Comparison of ENCODE assay signal across 8 cellular contexts in genomic region chr15:74240002-74240568, GRCh38. TPM values are rescaled to one million over a fixed set of nuclear protein-coding genes. Genes with fewer than 3 reads are reported as not detected.
A peak's percentile ranks its signal among the peaks of the same experiment; 100 is the strongest.
DNase-seq lines count a peak whose midpoint lies in the region; ATAC-seq and TF ChIP-seq lines count a peak whose summit lies in the region.

No MANE protein-coding gene starts in this region.

- peaks cover 4% of the 10 kb centered on the region; the same call in 1 of the 2 replicates for H3K4me1 ChIP-seq in H9 (ENCODE audit: insufficient read depth, low read length)

- H3K9me3 ChIP-seq in H9 (ENCODE audit: control insufficient read depth, low read depth, low read length) (no peaks in the 10 kb centered on the region), T-helper 17 cell (ENCODE audit: control insufficient read depth, low read length, poor library complexity, severe bottlenecking) (no peaks in the 10 kb centered on the region)

- WGBS in H9 (ENCODE audit: extremely low coverage, insufficient read length, low lambda C conversion rate), result no CpG with 5 or more reads among the region's 5 CpGs

- H2BK120ac ChIP-seq in H9 (ENCODE audit: low read depth, low read length, poor library complexity, severe bottlenecking), result no peak overlapping the region

- H3K4ac ChIP-seq in H9 (ENCODE audit: low read depth, low read length), result no peak overlapping the region

- H3K18ac ChIP-seq in H9 (ENCODE audit: insufficient read length, low read depth, low read length), result no peak overlapping the region

- H3K79me1 ChIP-seq in H9 (ENCODE audit: insufficient read depth, low read depth, low read length, poor library complexity, severe bottlenecking), result no peaks in the 10 kb centered on the region

- H2BK5ac ChIP-seq in H9 (ENCODE audit: insufficient read length, low read length), result no peak overlapping the region

- H2BK15ac ChIP-seq in H9 (ENCODE audit: low read depth, low read length), result no peak overlapping the region

- no peaks in the 10 kb centered on the region for H3K9me3 Mint-ChIP-seq in H9

- no peak overlapping the region for H4K91ac ChIP-seq in H9 (ENCODE audit: insufficient read length, low read depth, low read length)

- no peaks in the 10 kb centered on the region; the same call in 1 of the 2 replicates for H3K27me3 ChIP-seq in H9 (ENCODE audit: insufficient read depth, low read length)

- TF ChIP-seq CTCF in H9 (conservative IDR thresholded peaks at IDR 0.05), result peak; percentile 42
- TF ChIP-seq CTCF in coronary artery (IDR thresholded peaks at IDR 0.05), result no peak

- H3K4me3 Mint-ChIP-seq in H9, result no peak overlapping the region
- H3K4me3 Mint-ChIP-seq in T-helper 17 cell, result no peak overlapping the region

- H2BK20ac ChIP-seq in H9 (ENCODE audit: low read depth, low read length, poor library complexity, severe bottlenecking), result no peak overlapping the region

- H3K27me3 Mint-ChIP-seq in H9 (ENCODE audit: low read depth) (peaks cover 42% of the 10 kb centered on the region), T-helper 17 cell (peaks cover 47% of the 10 kb centered on the region)

- no peak overlapping the region for H3K56ac ChIP-seq in H9 (ENCODE audit: insufficient read length, low read depth, low read length)

- no peak overlapping the region for H3K23ac ChIP-seq in H9 (ENCODE audit: insufficient read length, low read depth, low read length)

- H3K14ac ChIP-seq in H9 (ENCODE audit: insufficient read depth, low read length), result no peak overlapping the region

- H3K36me3 Mint-ChIP-seq in H9 (ENCODE audit: insufficient read depth in 1 of 3, low read depth in 3 of 3), result no peaks in the 10 kb centered on the region
- peaks cover 11% of the 10 kb centered on the region for H3K36me3 Mint-ChIP-seq in T-helper 17 cell (ENCODE audit: low read depth)

- ATAC-seq in T-helper 17 cell, result no peak
- ATAC-seq in HG03039 (IDR thresholded peaks at IDR 0.05; ENCODE audit: unreplicated experiment), result no peak
- ATAC-seq in HG02970 (IDR thresholded peaks at IDR 0.05; ENCODE audit: low FRiP score, unreplicated experiment), result no peak

- no peak overlapping the region for H4K5ac ChIP-seq in H9 (ENCODE audit: insufficient read length, low read depth, low read length)

- H3K27ac ChIP-seq in H9 (ENCODE audit: insufficient read length, low read depth, low read length) (no peak overlapping the region), coronary artery (peak overlapping the region in 1 of 2 donors; percentile 54)

- H3T11ph ChIP-seq in H9 (ENCODE audit: low read length), result no peak overlapping the region

- peaks cover 35 to 50% of the 10 kb centered on the region in 2 experiments for H3K4me1 Mint-ChIP-seq in H9
- H3K4me1 Mint-ChIP-seq in T-helper 17 cell, result peaks cover 9% of the 10 kb centered on the region

- H4K20me1 ChIP-seq in H9 (ENCODE audit: control insufficient read depth, insufficient read depth, insufficient read length), result no peaks in the 10 kb centered on the region

- no peak overlapping the region for H4K8ac ChIP-seq in H9 (replicated peaks; ENCODE audit: insufficient read length, low read depth, low read length)

- H3K9ac ChIP-seq in H9 (ENCODE audit: extremely low read depth, insufficient read length, low read length), result no peak overlapping the region

- DNase-seq in H9 (peak; percentile 77), NCI-H526 treated with DMSO at 0.1 percent for 48 hours (lab: John Stamatoyannopoulos, UW) (peak; percentile 73), coronary artery (ENCODE audit: low spot score) (peak; percentile 87), medulla oblongata (ENCODE audit: extremely low spot score) (peak; percentile 90), T-helper 17 cell (no peak), iPS-NIHi7 (ENCODE audit: extremely low spot score) (no peak)

- no peaks in the 10 kb centered on the region for H3K79me2 ChIP-seq in H9 (ENCODE audit: insufficient read depth, low read length)

- H2AK5ac ChIP-seq in H9 (ENCODE audit: insufficient read length, low read length), result no peak overlapping the region

- H2AFZ ChIP-seq in H9 (ENCODE audit: low read length), result no peak overlapping the region

- no peak overlapping the region for H3K4me3 ChIP-seq in coronary artery

- H3K27ac Mint-ChIP-seq in H9, result no peak overlapping the region
- H3K27ac Mint-ChIP-seq in T-helper 17 cell, result no peak overlapping the region

- no peaks in the 10 kb centered on the region for H3K23me2 ChIP-seq in H9 (ENCODE audit: insufficient read length, low read depth, low read length, poor library complexity, severe bottlenecking)

- H3K4me2 ChIP-seq in H9 (ENCODE audit: insufficient read depth, insufficient read length, low read length), result no peak overlapping the region

- H2BK12ac ChIP-seq in H9 (ENCODE audit: insufficient read length, low read depth, low read length), result no peak overlapping the region

RNA-seq across cellular contexts. Expression of gene CCDC33, which starts 4.0 kb away (rescaled TPM):
- 4.5 and 4.6 TPM in 2 replicates for total RNA-seq in H9 (2021)
- not detected for total RNA-seq in T-helper 17 cell

RNA-seq across cellular contexts. Expression of gene STRA6, which starts 37.5 kb away (rescaled TPM):
- total RNA-seq in H9 (2021) (11.2 and 12.8 TPM in 2 replicates), T-helper 17 cell (not detected)

Comparison
In these comparisons a context has a peak if more than half of its experiments do, and no peak if none do; other contexts are left out.
1. DNase-seq: peak in H9 (single experiment), NCI-H526 treated with DMSO at 0.1 percent for 48 hours (single experiment), coronary artery (single experiment) and medulla oblongata (single experiment); none in T-helper 17 cell (0 of 3) and iPS-NIHi7 (single experiment).